20 cellular contexts compared by ENCODE assay signal in the genomic region with DNA sequence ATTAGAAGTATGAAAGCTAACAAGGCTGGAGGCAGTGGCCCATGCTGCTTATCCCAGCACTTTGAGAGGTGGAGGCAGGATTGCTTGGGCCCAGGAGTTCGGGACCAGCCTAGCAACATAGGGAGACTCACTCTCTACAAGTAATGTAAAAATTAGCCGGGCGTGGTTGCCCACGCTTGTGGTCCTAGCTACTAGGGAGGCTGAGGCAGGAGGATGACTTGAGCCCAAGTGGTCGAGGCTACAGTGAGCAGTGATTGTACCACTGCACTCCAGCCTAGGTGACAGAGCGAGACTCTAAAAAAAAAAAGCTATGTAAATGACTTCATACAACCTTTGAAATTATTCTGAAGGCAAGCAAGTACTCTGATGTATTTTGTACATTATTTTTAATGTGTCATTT. TPM values are rescaled to one million over a fixed set of nuclear protein-coding genes. Genes with fewer than 3 reads are reported as not detected.
A peak's percentile ranks its signal among the peaks of the same experiment; 100 is the strongest.
DNase-seq lines count a peak whose midpoint lies in the region; ATAC-seq, FAIRE-seq and TF ChIP-seq lines count a peak whose summit lies in the region.
"Had no signal": no experiment of that assay in that cellular context is flagged by ENCODE, and none has a peak within 500 bp of the region (broad histone marks: within the 10 kb centered on the region; RNA-seq: fewer than 3 reads in every experiment).

No MANE protein-coding gene starts in this region.

- peak overlapping the region; percentile 86; the same call in 1 of the 2 replicates for H3K4me2 ChIP-seq in HepG2 (ENCODE audit: low read depth, low read length)
- peak overlapping the region; percentile 91 for H3K4me2 ChIP-seq in osteoblast (ENCODE audit: insufficient read depth, low read length)

- no peaks in the 10 kb centered on the region for H3K79me2 ChIP-seq in HepG2 (ENCODE audit: insufficient read depth, low read length)
- no peaks in the 10 kb centered on the region for H3K79me2 ChIP-seq in osteoblast (ENCODE audit: insufficient read depth, low read length)

- TF ChIP-seq CTCF in HepG2 (CRISPR knock-in tag; IDR thresholded peaks at IDR 0.05) = no peak
- TF ChIP-seq CTCF in right lobe of liver (IDR thresholded peaks at IDR 0.05) = no peak
- TF ChIP-seq CTCF in VCaP (conservative IDR thresholded peaks at IDR 0.05) = no peak
- TF ChIP-seq CTCF in osteoblast (IDR thresholded peaks at IDR 0.05; ENCODE audit: extremely low read depth, low read depth, low read length) = no peak
- no peak for TF ChIP-seq CTCF in ovary (IDR thresholded peaks at IDR 0.05)

- TF ChIP-seq POLR2A in HepG2 (IDR thresholded peaks at IDR 0.05; ENCODE audit: insufficient read depth in 1 of 2, low read depth in 2 of 2, low read length in 2 of 2) (no peak), right lobe of liver (IDR thresholded peaks at IDR 0.05) (no peak), ovary (IDR thresholded peaks at IDR 0.05) (no peak)

- H2AFZ ChIP-seq in HepG2 (ENCODE audit: low read length) (no peak overlapping the region), osteoblast (ENCODE audit: low read length) (no peak overlapping the region)
- H2AFZ ChIP-seq: GM23338 had no signal

- ATAC-seq in HepG2 = no peak
- no peak for ATAC-seq in right lobe of liver
- no peak for ATAC-seq in GM21367 (IDR thresholded peaks at IDR 0.05; ENCODE audit: unreplicated experiment)
- ATAC-seq: GM23338 had no signal

- no peak for DNase-seq in HepG2 (ENCODE audit: low spot score)
- DNase-seq in right lobe of liver = no peak
- DNase-seq in osteoblast (ENCODE audit: insufficient read length, low spot score, missing footprints) = no peak
- DNase-seq in ovary = no peak
- no peak for DNase-seq in SHP77 treated with DMSO at 0.1 percent for 48 hours (lab: John Stamatoyannopoulos, UW)
- DNase-seq in SW 1271 (lab: John Stamatoyannopoulos, UW) = no peak
- DNase-seq: 8988T, DMS53, KG1, MM.1S, NCI-H1930, NCI-H2171, NCI-H510A, NCI-H82, SHP77 had no signal

- no peak for TF ChIP-seq EP300 in HepG2 (IDR thresholded peaks at IDR 0.05; ENCODE audit: low read depth in 2 of 2, low read length in 2 of 2)
- no peak for TF ChIP-seq EP300 in HepG2 (CRISPR knock-in tag; IDR thresholded peaks at IDR 0.05; ENCODE audit: borderline replicate concordance)
- TF ChIP-seq EP300 in ovary (IDR thresholded peaks at IDR 0.05) = no peak

- peak overlapping the region in 1 of 3 experiments; percentile 90; a peak in 2 of 6 replicates for H3K4me3 ChIP-seq in HepG2 (replicated peaks in 1 of 3; ENCODE audit: insufficient read depth in 1 of 3, low read depth in 2 of 3, low read length in 3 of 3)
- no peak overlapping the region for H3K4me3 ChIP-seq in right lobe of liver
- H3K4me3 ChIP-seq in osteoblast (ENCODE audit: insufficient read depth, low read length) = no peak overlapping the region
- no peak overlapping the region for H3K4me3 ChIP-seq in ovary

- H3K9ac ChIP-seq in HepG2 (ENCODE audit: insufficient read depth, low read depth, low read length) = no peak overlapping the region

- H3K27me3 ChIP-seq in HepG2 (ENCODE audit: control insufficient read depth in 1 of 2, insufficient read depth in 2 of 2, low read length in 2 of 2) (no peaks in the 10 kb centered on the region), right lobe of liver (no peaks in the 10 kb centered on the region), osteoblast (ENCODE audit: insufficient read depth, low read length) (peaks cover 6% of the 10 kb centered on the region), ovary (no peaks in the 10 kb centered on the region)

- BruUV-seq in HepG2 (replicated peaks; lab: Mats Ljungman, UMichigan) = no TSS peak

- TF ChIP-seq RAD21 in HepG2 (CRISPR knock-in tag; IDR thresholded peaks at IDR 0.05) = no peak

- H3K36me3 ChIP-seq in HepG2 (replicated peaks in 1 of 2; ENCODE audit: control insufficient read depth in 1 of 2, insufficient read depth in 2 of 2, low read length in 2 of 2) = no peaks in the 10 kb centered on the region
- H3K36me3 ChIP-seq in right lobe of liver = peaks cover 0 to 5% (median 0%) of the 10 kb centered on the region in 4 donors
- H3K36me3 ChIP-seq in osteoblast (ENCODE audit: insufficient read depth, low read length) = no peaks in the 10 kb centered on the region
- H3K36me3 ChIP-seq in ovary = no peaks in the 10 kb centered on the region

- intact Hi-C loops in HepG2 (cut with micrococcal nuclease; ENCODE audit: unreplicated experiment) = loop anchor here (5.0 kb wide), 2 partner anchors 44 to 56 kb away; no protein-coding TSS in a partner anchor
- intact Hi-C loops in right lobe of liver (cut with DNase I) = no loop called here
- intact Hi-C loops in ovary (cut with DNase I) = no loop called here

- CTCF ChIA-PET in HepG2 (lab: Yijun Ruan, JAX; ENCODE audit: low intra/inter-chr PET ratio, low total read pairs) = no interaction called here

- in situ Hi-C loops in HepG2 (cut with HindIII; ENCODE audit: extremely low pct_ligation_motif_present, low pct_unique_long_range_greater_than_20kb) = no loop called here

- WGBS in HepG2 (ENCODE audit: low lambda C conversion rate) = 95% methylated on average over 6 of the region's 6 CpGs
- 90% methylated on average over 6 of the region's 6 CpGs for WGBS in right lobe of liver (ENCODE audit: insufficient coverage, low coverage, low lambda C conversion rate, missing lambda C conversion rate)
- 95 to 97% (median 96%) methylated on average over 6 of the region's 6 CpGs for WGBS in ovary, 3 donors

- POLR2A ChIA-PET in HepG2 (lab: Yijun Ruan, JAX) = interaction anchor here (2.6 kb wide), 1 partner anchor 35 kb away, joined by 11 read pairs; no protein-coding TSS in a partner anchor

- H3K9me3 ChIP-seq in HepG2 (ENCODE audit: low read length) (no peaks in the 10 kb centered on the region), right lobe of liver (no peaks in the 10 kb centered on the region), osteoblast (ENCODE audit: low read depth, low read length) (no peaks in the 10 kb centered on the region), ovary (no peaks in the 10 kb centered on the region)

- FAIRE-seq in HepG2 (lab: Jason Lieb, UNC) = no peak
- FAIRE-seq: GM12892, GM19239 had no signal

- H4K20me1 ChIP-seq in HepG2 (ENCODE audit: insufficient read depth, low read length) = no peaks in the 10 kb centered on the region
- no peaks in the 10 kb centered on the region for H4K20me1 ChIP-seq in osteoblast (ENCODE audit: insufficient read depth, low read length)

- H3K27ac ChIP-seq in HepG2 (ENCODE audit: extremely low read length, insufficient read depth, low read length) = no peak overlapping the region
- no peak overlapping the region for H3K27ac ChIP-seq in right lobe of liver
- H3K27ac ChIP-seq in VCaP = peak overlapping the region; percentile 93
- H3K27ac ChIP-seq in osteoblast (ENCODE audit: low read depth, low read length) = no peak overlapping the region
- H3K27ac ChIP-seq in ovary = no peak overlapping the region

- H3K4me1 ChIP-seq in HepG2 (ENCODE audit: insufficient read depth, low read length) (peaks cover 61% of the 10 kb centered on the region), right lobe of liver (peaks cover 0 to 57% (median 13%) of the 10 kb centered on the region in 4 donors), osteoblast (ENCODE audit: insufficient read depth, low read length) (peaks cover 6% of the 10 kb centered on the region), ovary (ENCODE audit: insufficient read depth) (peaks cover 2% of the 10 kb centered on the region)

RNA-seq across cellular contexts. Expression of a gene that starts 1.5 kb away (rescaled TPM):
- total RNA-seq in HepG2 (2016; rRNA removed; fragmentation: Illumina TruSeq; extraction: Trizol) = 4.7 and 8.9 TPM in 2 replicates
- 15.2 and 18.1 TPM in 2 replicates for total RNA-seq in HepG2 (2016; cell fraction: cytosol; rRNA removed; fragmentation: Illumina TruSeq; extraction: Trizol; ENCODE audit: low read depth)
- 5.3 and 9.6 TPM in 2 replicates for total RNA-seq in HepG2 (2016; cell fraction: insoluble cytoplasmic fraction; rRNA removed; fragmentation: Illumina TruSeq; extraction: Trizol)
- total RNA-seq in HepG2 (2016; cell fraction: membrane; rRNA removed; fragmentation: Illumina TruSeq; extraction: Trizol) = 6.2 and 8.7 TPM in 2 replicates
- 19.6 and 19.9 TPM in 2 replicates for total RNA-seq in HepG2 (2016; cell fraction: nucleus; rRNA removed; fragmentation: Illumina TruSeq; extraction: Trizol)
- polyA plus RNA-seq in HepG2 (2011; rRNA removed) = 1.9 and 2.3 TPM in 2 replicates
- polyA plus RNA-seq in HepG2 (2011; cell fraction: cytosol; rRNA removed) = 0.59 and 0.99 TPM in 2 replicates
- polyA plus RNA-seq in HepG2 (2011; cell fraction: nucleus; rRNA removed) = 1.8 and 2.1 TPM in 2 replicates
- polyA plus RNA-seq in HepG2 (2012) = 2.1 and 2.7 TPM in 2 replicates
- 0.79 and 0.85 TPM in 2 replicates for polyA plus RNA-seq in HepG2 (2016; cell fraction: cytosol; fragmentation: Illumina TruSeq; extraction: Trizol; ENCODE audit: low read depth)
- 3.2 and 3.5 TPM in 2 replicates for polyA plus RNA-seq in HepG2 (2016; cell fraction: insoluble cytoplasmic fraction; fragmentation: Illumina TruSeq; extraction: Trizol; ENCODE audit: low read depth)
- polyA plus RNA-seq in HepG2 (2016; cell fraction: membrane; fragmentation: Illumina TruSeq; extraction: Trizol; ENCODE audit: low read depth) = 1.1 and 1.6 TPM in 2 replicates
- polyA plus RNA-seq in HepG2 (2016; cell fraction: nucleus; fragmentation: Illumina TruSeq; extraction: Trizol; ENCODE audit: insufficient read depth, low read depth) = 16.4 and 18.5 TPM in 2 replicates
- 0.40 and 0.84 TPM in 2 replicates for polyA minus RNA-seq in HepG2 (2011; rRNA and poly(A)+ RNA removed; ENCODE audit: low replicate concordance)
- 1.8 and 2.2 TPM in 2 replicates for polyA minus RNA-seq in HepG2 (2011; cell fraction: cytosol; rRNA and poly(A)+ RNA removed)
- polyA minus RNA-seq in HepG2 (2011; cell fraction: nucleus; rRNA and poly(A)+ RNA removed) = 13.8 and 14.3 TPM in 2 replicates
- total RNA-seq in right lobe of liver = 10 to 100 TPM in 5 of 6 experiments, 1 to 10 TPM in 1; 8.8 to 18.5 (median 15.7) TPM
- 11.9 and 20.0 TPM in 2 replicates for total RNA-seq in osteoblast
- total RNA-seq in ovary = 1 to 10 TPM; 4.7 to 7.5 (median 6.4) TPM
- 10 to 100 TPM in 1 of 2 donors, 1 to 10 TPM in 1; 4.8 to 60.9 TPM for polyA plus RNA-seq in ovary
